In genomic region chr7:152130658-152131590, GRCh38 we compare ENCODE assay signal across 25 cellular contexts.
A peak's percentile ranks its signal among the peaks of the same experiment; 100 is the strongest.
DNase-seq lines count a peak whose midpoint lies in the region; ATAC-seq and TF ChIP-seq lines count a peak whose summit lies in the region.
"Had no signal": no experiment of that assay in that cellular context is flagged by ENCODE, and none has a peak within 500 bp of the region (broad histone marks: within the 10 kb centered on the region; RNA-seq: fewer than 3 reads in every experiment).

No MANE protein-coding gene starts in this region.

- CTCF ChIA-PET in activated CD4-positive, alpha-beta T cell treated with anti-CD3 and anti-CD28 coated beads for 36 hours (lab: Charles Lee) = interaction anchor here (0.6 kb wide), 1 partner anchor 683 kb away, joined by 3 read pairs; no protein-coding TSS in a partner anchor
- CTCF ChIA-PET in RWPE1 (lab: Yijun Ruan, JAX) = no interaction called here

- no peak for DNase-seq in activated CD4-positive, alpha-beta T cell treated with anti-CD3 and anti-CD28 coated beads for 36 hours
- DNase-seq in activated CD4-positive, alpha-beta T cell treated with anti-CD3 and anti-CD28 coated beads for 4 hours = no peak
- DNase-seq in RWPE1 (ENCODE audit: low spot score) (no peak), neuronal stem cell (ENCODE audit: low spot score) (no peak), iPS-NIHi11 (ENCODE audit: low spot score) (no peak), glutamatergic neuron (no peak), cerebellar nuclear complex (lab: John Stamatoyannopoulos, UW) (no peak)
- no peak for DNase-seq in central memory CD8-positive, alpha-beta T cell (ENCODE audit: low spot score in 2 of 2)
- DNase-seq: activated CD4-positive, CD25-positive, alpha-beta regulatory T cell treated with anti-CD3 and anti-CD28 coated beads, Interleukin-2, amount 50 U/mL, for 72 hours; activated gamma-delta T cell treated with Interleukin-2 at 50 U/mL for 16 hours; central memory CD4-positive, alpha-beta T cell; endodermal cell; foreskin melanocyte; GOT3; heart right ventricle; KBM-7; natural killer cell; NCI-H2029 treated with DMSO at 0.1 percent for 48 hours; NCI-H2227 treated with DMSO at 0.1 percent for 48 hours; NCI-H526; testis had no signal

- H3K9ac ChIP-seq in neuronal stem cell (ENCODE audit: low read depth, low read length, poor library complexity) = no peak overlapping the region

- H4K91ac ChIP-seq in neuronal stem cell (ENCODE audit: low read depth, low read length, poor library complexity) = no peak overlapping the region

- no peaks in the 10 kb centered on the region for H3K27me3 ChIP-seq in neuronal stem cell (ENCODE audit: control insufficient read depth in 3 of 3, insufficient read depth in 3 of 3, low read depth in 1 of 3, low read length in 3 of 3)
- H3K27me3 ChIP-seq: heart right ventricle, testis had no signal

- H4K8ac ChIP-seq in neuronal stem cell (ENCODE audit: low read depth, low read length) = no peak overlapping the region

- H3K4me3 ChIP-seq in neuronal stem cell (ENCODE audit: low read length in 2 of 2) = no peak overlapping the region
- H3K4me3 ChIP-seq: heart right ventricle, testis had no signal

- H3K9me3 ChIP-seq in neuronal stem cell (replicated peaks in 1 of 2; ENCODE audit: control insufficient read depth in 2 of 2, insufficient read depth in 1 of 2, low read depth in 1 of 2, low read length in 2 of 2) = peaks cover 12% of the 10 kb centered on the region in 2 donors
- H3K9me3 ChIP-seq: testis had no signal

- peaks cover 25% of the 10 kb centered on the region for H3K36me3 Mint-ChIP-seq in activated CD4-positive, alpha-beta T cell treated with anti-CD3 and anti-CD28 coated beads for 36 hours (ENCODE audit: low read depth)
- H3K36me3 Mint-ChIP-seq in central memory CD8-positive, alpha-beta T cell (ENCODE audit: insufficient read depth) = peaks cover 19% of the 10 kb centered on the region
- peaks cover 16% of the 10 kb centered on the region for H3K36me3 Mint-ChIP-seq in glutamatergic neuron (ENCODE audit: unreplicated experiment)
- H3K36me3 Mint-ChIP-seq: natural killer cell had no signal

- no peak overlapping the region for H3K4me2 ChIP-seq in neuronal stem cell (ENCODE audit: insufficient read depth, low read length, poor library complexity, severe bottlenecking)

- no peaks in the 10 kb centered on the region for H3K4me1 ChIP-seq in neuronal stem cell (ENCODE audit: control insufficient read depth in 2 of 2, insufficient read depth in 1 of 2, low read depth in 1 of 2, low read length in 2 of 2)

- TF ChIP-seq CTCF in RWPE1 (conservative IDR thresholded peaks at IDR 0.05; ENCODE audit: low read depth) = no peak
- no peak for TF ChIP-seq CTCF in glutamatergic neuron (IDR thresholded peaks at IDR 0.05; ENCODE audit: partially characterized antibody, unreplicated experiment)

- peaks cover 4% of the 10 kb centered on the region for H3K79me1 ChIP-seq in neuronal stem cell (ENCODE audit: low read depth, low read length)

- peak overlapping the region; percentile 40; the same call in 1 of the 2 replicates for H3K27ac ChIP-seq in RWPE1
- no peak overlapping the region for H3K27ac ChIP-seq in neuronal stem cell (replicated peaks; ENCODE audit: low read length)
- H3K27ac ChIP-seq: 22Rv1, C4-2B, heart right ventricle had no signal

- peaks cover 19 to 94% of the 10 kb centered on the region in 2 donors for H3K36me3 ChIP-seq in neuronal stem cell (replicated peaks in 1 of 2; ENCODE audit: control insufficient read depth in 2 of 2, insufficient read depth in 2 of 2, low read length in 2 of 2)

- peak overlapping the region; percentile 16 for H3K4me3 Mint-ChIP-seq in activated CD4-positive, alpha-beta T cell treated with anti-CD3 and anti-CD28 coated beads for 36 hours
- H3K4me3 Mint-ChIP-seq in central memory CD8-positive, alpha-beta T cell = no peak overlapping the region
- H3K4me3 Mint-ChIP-seq in glutamatergic neuron (ENCODE audit: unreplicated experiment) = no peak overlapping the region
- H3K4me3 Mint-ChIP-seq: dendritic cell treated with granulocyte-macrophage colony-stimulating factor and Interleukin-4, amounts not matched to agents 40 ng/mL and 50 ng/mL, for 4 days; endodermal cell; natural killer cell; stimulated activated memory B cell treated with anti-CD40 and anti-IgM and Interleukin-4, amounts not matched to agents 10 μg/mL and 1 μg/mL and 100 μg/mL, for 72 hours had no signal

- H3K27me3 Mint-ChIP-seq in activated CD4-positive, alpha-beta T cell treated with anti-CD3 and anti-CD28 coated beads for 36 hours = no peaks in the 10 kb centered on the region
- H3K27me3 Mint-ChIP-seq in central memory CD8-positive, alpha-beta T cell = no peaks in the 10 kb centered on the region
- H3K27me3 Mint-ChIP-seq in glutamatergic neuron (ENCODE audit: unreplicated experiment) = peaks cover 21% of the 10 kb centered on the region
- H3K27me3 Mint-ChIP-seq: dendritic cell treated with granulocyte-macrophage colony-stimulating factor and Interleukin-4, amounts not matched to agents 40 ng/mL and 50 ng/mL, for 4 days; stimulated activated memory B cell treated with anti-CD40 and anti-IgM and Interleukin-4, amounts not matched to agents 10 μg/mL and 1 μg/mL and 100 μg/mL, for 72 hours had no signal

- peak overlapping the region; percentile 28 for H2AK5ac ChIP-seq in neuronal stem cell (ENCODE audit: low read depth, low read length)

- POLR2A ChIA-PET in activated CD4-positive, alpha-beta T cell treated with anti-CD3 and anti-CD28 coated beads for 36 hours (lab: Charles Lee) = interaction anchor here (0.6 kb wide), 1 partner anchor 14 kb away, joined by 3 read pairs; no protein-coding TSS in a partner anchor
- POLR2A ChIA-PET in RWPE1 (lab: Yijun Ruan, JAX; ENCODE audit: low non-redundant PET) = no interaction called here

- H3K9me3 Mint-ChIP-seq in activated CD4-positive, alpha-beta T cell treated with anti-CD3 and anti-CD28 coated beads for 36 hours (ENCODE audit: low read depth) = no peaks in the 10 kb centered on the region
- H3K9me3 Mint-ChIP-seq in central memory CD8-positive, alpha-beta T cell = no peaks in the 10 kb centered on the region
- H3K9me3 Mint-ChIP-seq in glutamatergic neuron (ENCODE audit: unreplicated experiment) = peaks cover 24% of the 10 kb centered on the region
- H3K9me3 Mint-ChIP-seq: dendritic cell treated with granulocyte-macrophage colony-stimulating factor and Interleukin-4, amounts not matched to agents 40 ng/mL and 50 ng/mL, for 4 days; natural killer cell had no signal

- no CpG with 5 or more reads among the region's 37 CpGs for WGBS in neuronal stem cell (ENCODE audit: extremely low coverage in 2 of 2, insufficient read length in 2 of 2, insufficient replicate concordance in 1 of 2), 2 donors

- H2BK120ac ChIP-seq in neuronal stem cell (ENCODE audit: low read depth, low read length) = no peak overlapping the region

- H2BK5ac ChIP-seq in neuronal stem cell (ENCODE audit: low read length) = peak overlapping the region; percentile 19

- H3K27ac Mint-ChIP-seq in activated CD4-positive, alpha-beta T cell treated with anti-CD3 and anti-CD28 coated beads for 36 hours = peak overlapping the region; percentile 9
- peak overlapping the region; percentile 29 for H3K27ac Mint-ChIP-seq in central memory CD8-positive, alpha-beta T cell (ENCODE audit: low read depth)
- no peak overlapping the region for H3K27ac Mint-ChIP-seq in glutamatergic neuron (ENCODE audit: unreplicated experiment)
- H3K27ac Mint-ChIP-seq: dendritic cell treated with granulocyte-macrophage colony-stimulating factor and Interleukin-4, amounts not matched to agents 40 ng/mL and 50 ng/mL, for 4 days; endodermal cell; stimulated activated memory B cell treated with anti-CD40 and anti-IgM and Interleukin-4, amounts not matched to agents 10 μg/mL and 1 μg/mL and 100 μg/mL, for 72 hours had no signal

- peak overlapping the region; percentile 57 for H3K18ac ChIP-seq in neuronal stem cell (ENCODE audit: low read length)

- no peak overlapping the region for H2AFZ ChIP-seq in neuronal stem cell (ENCODE audit: low read length)

- intact Hi-C loops in activated CD4-positive, alpha-beta T cell treated with anti-CD3 and anti-CD28 coated beads for 36 hours (cut with DNase I, micrococcal nuclease) = no loop called here

- H2BK15ac ChIP-seq in neuronal stem cell (ENCODE audit: low read length) = no peak overlapping the region

- no peak overlapping the region for H3K14ac ChIP-seq in neuronal stem cell (ENCODE audit: low read length)

- no peak for ATAC-seq in activated CD4-positive, alpha-beta T cell treated with anti-CD3 and anti-CD28 coated beads for 36 hours
- no peak for ATAC-seq in central memory CD8-positive, alpha-beta T cell (replicated peaks; ENCODE audit: extremely low read depth, poor library complexity, severe bottlenecking)
- ATAC-seq: stimulated activated memory B cell treated with anti-CD40 and anti-IgM and Interleukin-4, amounts not matched to agents 10 μg/mL and 1 μg/mL and 100 μg/mL, for 72 hours had no signal

- no peak overlapping the region for H2BK12ac ChIP-seq in neuronal stem cell (ENCODE audit: low read length)

- no peak overlapping the region for H3K4ac ChIP-seq in neuronal stem cell (ENCODE audit: low read length)

- no peaks in the 10 kb centered on the region for H3K4me1 Mint-ChIP-seq in activated CD4-positive, alpha-beta T cell treated with anti-CD3 and anti-CD28 coated beads for 36 hours
- H3K4me1 Mint-ChIP-seq in central memory CD8-positive, alpha-beta T cell = peaks cover 7% of the 10 kb centered on the region
- peaks cover 2% of the 10 kb centered on the region for H3K4me1 Mint-ChIP-seq in glutamatergic neuron (ENCODE audit: low read depth, unreplicated experiment)
- H3K4me1 Mint-ChIP-seq: endodermal cell; stimulated activated memory B cell treated with anti-CD40 and anti-IgM and Interleukin-4, amounts not matched to agents 10 μg/mL and 1 μg/mL and 100 μg/mL, for 72 hours had no signal

- H3K23ac ChIP-seq in neuronal stem cell (ENCODE audit: low read depth, low read length, poor library complexity) = peak overlapping the region; percentile 80
